In genomic region chr1:178849932-178850331, GRCh38 we compare ENCODE assay signal across 1 cellular context.
TF ChIP-seq lines count a peak whose summit lies in the region.

No MANE protein-coding gene starts in this region.

TF ChIP-seq in GM23338, 12 proteins besides CTCF, POLR2A, EP300 and RAD21 (continued from another document):
- TF ChIP-seq ZNF462 (CRISPR knock-in tag; IDR thresholded peaks at IDR 0.05) (no peak), ZNF331 (CRISPR knock-in tag; IDR thresholded peaks at IDR 0.05; ENCODE audit: low read depth) (no peak), EZH2phosphoT487 (IDR thresholded peaks at IDR 0.05; ENCODE audit: unreplicated experiment) (no peak), EZH2 (IDR thresholded peaks at IDR 0.05; ENCODE audit: low read depth, unreplicated experiment) (no peak), STAT1 (IDR thresholded peaks at IDR 0.05; ENCODE audit: unreplicated experiment) (no peak)
- TF ChIP-seq, protein P1, sequence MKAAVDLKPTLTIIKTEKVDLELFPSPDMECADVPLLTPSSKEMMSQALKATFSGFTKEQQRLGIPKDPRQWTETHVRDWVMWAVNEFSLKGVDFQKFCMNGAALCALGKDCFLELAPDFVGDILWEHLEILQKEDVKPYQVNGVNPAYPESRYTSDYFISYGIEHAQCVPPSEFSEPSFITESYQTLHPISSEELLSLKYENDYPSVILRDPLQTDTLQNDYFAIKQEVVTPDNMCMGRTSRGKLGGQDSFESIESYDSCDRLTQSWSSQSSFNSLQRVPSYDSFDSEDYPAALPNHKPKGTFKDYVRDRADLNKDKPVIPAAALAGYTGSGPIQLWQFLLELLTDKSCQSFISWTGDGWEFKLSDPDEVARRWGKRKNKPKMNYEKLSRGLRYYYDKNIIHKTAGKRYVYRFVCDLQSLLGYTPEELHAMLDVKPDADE (IDR thresholded peaks at IDR 0.05), result no peak
